In genomic region chr14:93085916-93086315, GRCh38 we compare ENCODE assay signal across 11 cellular contexts. TPM values are rescaled to one million over a fixed set of nuclear protein-coding genes. Genes with fewer than 3 reads are reported as not detected.
DNase-seq lines count a peak whose midpoint lies in the region; ATAC-seq and TF ChIP-seq lines count a peak whose summit lies in the region.
"Had no signal": no experiment of that assay in that cellular context is flagged by ENCODE, and none has a peak within 500 bp of the region (broad histone marks: within the 10 kb centered on the region; RNA-seq: fewer than 3 reads in every experiment).

No MANE protein-coding gene starts in this region.

- TF ChIP-seq CTCF in RWPE1 (conservative IDR thresholded peaks at IDR 0.05; ENCODE audit: low read depth): no peak
- no peak for TF ChIP-seq CTCF in cardiac muscle cell (IDR thresholded peaks at IDR 0.05; ENCODE audit: low read depth, low read length)

- H3K9me3 ChIP-seq in cardiac muscle cell (ENCODE audit: low read depth): no peaks in the 10 kb centered on the region

- H3K4me3 ChIP-seq in cardiac muscle cell: no peak overlapping the region

- CTCF ChIA-PET in RWPE1 (lab: Yijun Ruan, JAX): no interaction called here

- H3K4me1 ChIP-seq in cardiac muscle cell (ENCODE audit: low read depth): peaks cover 13% of the 10 kb centered on the region

- H3K36me3 ChIP-seq in cardiac muscle cell: no peaks in the 10 kb centered on the region

- POLR2A ChIA-PET in RWPE1 (lab: Yijun Ruan, JAX; ENCODE audit: low non-redundant PET): interaction anchor here (0.6 kb wide), 1 partner anchor 19 kb away, joined by 3 read pairs; no protein-coding TSS in a partner anchor

- H3K27me3 ChIP-seq in cardiac muscle cell: no peaks in the 10 kb centered on the region

- no peak for ATAC-seq in GM21619 (IDR thresholded peaks at IDR 0.05; ENCODE audit: unreplicated experiment)

- DNase-seq in DMS79 treated with DMSO at 0.1 percent for 48 hours (lab: John Stamatoyannopoulos, UW): peak; percentile 18
- no peak for DNase-seq in DMS79 (lab: John Stamatoyannopoulos, UW)
- peak; percentile 58 for DNase-seq in RWPE1 (ENCODE audit: low spot score)
- DNase-seq in cardiac muscle cell (ENCODE audit: low read depth in 1 of 2, low spot score in 1 of 2): peak in 1 of 2 donors; percentile 34
- DNase-seq in renal cortical epithelial cell (ENCODE audit: low read depth): peak; percentile 88
- DNase-seq in GDM1 (lab: John Stamatoyannopoulos, UW): no peak
- DNase-seq in NCI-H1436 treated with DMSO at 0.1 percent for 48 hours (lab: John Stamatoyannopoulos, UW): no peak
- DNase-seq: cerebellar nuclear complex, NCI-H146 had no signal

- H3K27ac ChIP-seq in RWPE1 (peak overlapping the region; percentile 84), cardiac muscle cell (peak overlapping the region; percentile 64)
- H3K27ac ChIP-seq: 22Rv1 had no signal

RNA-seq across cellular contexts. Expression of gene ITPK1, which starts 29.8 kb away (rescaled TPM):
- 38.7 and 42.9 TPM in 2 replicates for total RNA-seq in cardiac muscle cell
- 33.0 and 39.4 TPM in 2 replicates for polyA plus RNA-seq in cardiac muscle cell
- 24.7 and 52.5 TPM in 2 replicates for total RNA-seq in renal cortical epithelial cell

Comparison
In these comparisons a context has a peak if more than half of its experiments do, and no peak if none do; other contexts are left out.
1. DNase-seq: peak in DMS79 treated with DMSO at 0.1 percent for 48 hours (single experiment), RWPE1 (single experiment) and renal cortical epithelial cell (single experiment); none in DMS79 (single experiment), GDM1 (single experiment) and NCI-H1436 treated with DMSO at 0.1 percent for 48 hours (single experiment).